In the genomic region with DNA sequence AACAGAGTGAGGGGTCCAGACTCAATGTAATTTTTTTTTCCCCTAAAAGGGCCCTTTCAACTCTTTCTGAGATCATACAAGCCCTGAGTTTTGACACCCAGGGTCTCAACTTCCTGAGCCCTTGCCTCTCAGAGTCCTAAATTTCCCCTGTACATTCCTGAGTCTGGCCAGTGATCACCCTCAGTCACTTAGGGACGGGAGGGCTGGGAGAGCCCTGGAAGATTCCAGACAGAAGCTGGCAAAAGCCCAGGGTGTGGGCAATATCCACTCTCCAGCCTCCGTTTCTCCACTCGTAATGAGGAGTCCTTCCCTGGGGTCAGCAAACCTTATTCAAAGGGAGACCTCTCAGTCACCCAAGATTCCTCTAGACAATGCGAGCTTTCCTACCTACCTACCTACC, we compare ENCODE assay signal across 1 cellular context.
TF ChIP-seq lines count a peak whose summit lies in the region.

No MANE protein-coding gene starts in this region.

TF ChIP-seq in HepG2, 621 proteins besides CTCF, POLR2A, EP300 and RAD21:
- TF ChIP-seq ZBTB42 (CRISPR knock-in tag; IDR thresholded peaks at IDR 0.05): no peak
- no peak for TF ChIP-seq ZNF230 (CRISPR knock-in tag; IDR thresholded peaks at IDR 0.05)
